ENCODE assay signal across 8 cellular contexts in the genomic region with DNA sequence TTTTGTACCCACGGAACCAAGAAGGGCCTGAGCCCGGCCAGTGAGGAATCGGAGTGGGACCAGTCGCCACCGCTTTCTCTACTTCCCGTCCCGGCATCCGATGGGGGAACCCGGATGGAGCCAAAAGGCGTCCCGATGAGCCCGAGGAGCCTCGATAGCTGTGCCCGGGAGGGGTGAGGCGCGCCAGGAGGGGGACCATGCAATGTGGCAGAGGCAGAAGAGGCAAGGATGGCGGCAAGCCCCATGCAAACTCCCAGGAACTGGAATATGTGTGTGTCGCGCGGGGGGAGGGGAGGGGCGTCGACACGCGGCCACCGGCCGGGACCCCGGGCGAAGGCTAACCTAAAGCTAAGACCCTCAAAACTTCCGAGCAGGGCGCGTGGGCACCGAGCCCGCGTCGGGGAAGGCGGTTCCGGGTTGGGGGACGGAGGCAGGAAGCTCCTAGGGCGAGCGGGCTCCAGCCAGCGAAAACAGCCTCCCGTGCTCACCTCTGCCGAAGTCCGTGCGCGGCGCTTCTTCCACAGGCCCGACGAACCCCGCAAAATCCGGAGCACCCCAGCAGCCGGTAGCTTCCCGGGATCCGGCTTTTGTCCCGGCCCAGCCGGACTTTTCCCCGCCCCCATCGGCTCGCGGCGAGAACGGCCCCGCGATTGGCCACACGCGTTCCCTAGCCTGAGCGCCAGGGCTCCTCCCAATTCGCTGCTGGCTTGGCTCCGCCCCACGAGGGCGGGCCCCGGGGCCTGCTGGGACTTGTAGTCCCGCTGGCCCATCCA. TPM values are rescaled to one million over a fixed set of nuclear protein-coding genes. Genes with fewer than 3 reads are reported as not detected.
DNase-seq lines count a peak whose midpoint lies in the region; TF ChIP-seq lines count a peak whose summit lies in the region.

A gene (minus strand): TSS at position 560 of the 773 bp plus-strand sequence. CDS start 5,078 bp downstream, outside the sequence.

- H3K4me2 ChIP-seq in SK-N-SH = peak within 1 kb of the TSS; percentile 89

- DNase-seq in GDM1 (lab: John Stamatoyannopoulos, UW) (peak; percentile 91), MV-4-11 (lab: John Stamatoyannopoulos, UW) (peak; percentile 97), SK-N-SH (peak; percentile 99), globus pallidus (ENCODE audit: low spot score) (peak; percentile 97), occipital lobe (lab: John Stamatoyannopoulos, UW) (peak; percentile 97)
- peak; percentile 97 for DNase-seq in activated naive CD4-positive, alpha-beta T cell treated with anti-CD3 and anti-CD28 coated beads, Interleukin-2, amount 50 U/mL, for 16 hours

- peak within 1 kb of the TSS; percentile 91 for H3K9ac ChIP-seq in SK-N-SH

- peaks cover 52% of the 10 kb centered on the region for H3K79me2 ChIP-seq in SK-N-SH (ENCODE audit: insufficient read depth)

- under 1% methylated on average over 24 of the region's 73 CpGs for WGBS in SK-N-SH (ENCODE audit: low lambda C conversion rate)

- CTCF ChIA-PET in HEK293 (lab: Yijun Ruan, JAX) = interaction anchor here (0.6 to 3.7 kb wide), 11 partner anchors 11 to 1123 kb away, joined by 3 to 18 read pairs (median 4); a partner anchor contains a TSS
- CTCF ChIA-PET in SK-N-SH (lab: Yijun Ruan, JAX) = interaction anchor here (0.7 to 2.8 kb wide), 9 partner anchors 10 to 44 kb away, joined by 3 to 21 read pairs (median 5); no protein-coding TSS in a partner anchor

- H3K9me3 ChIP-seq in HEK293 (ENCODE audit: control insufficient read depth, insufficient read depth, low read depth, low read length) (no peaks in the 10 kb centered on the region), SK-N-SH (no peaks in the 10 kb centered on the region)

- H3F3A ChIP-seq in SK-N-SH (replicated peaks; ENCODE audit: insufficient read depth) = peaks cover 10% of the 10 kb centered on the region

- TF ChIP-seq CTCF in HEK293 (tag by site-specific recombination; IDR thresholded peaks at IDR 0.05) = no peak; the same call in 1 of the 2 replicates
- TF ChIP-seq CTCF in SK-N-SH (IDR thresholded peaks at IDR 0.05) = no peak

- H4K20me1 ChIP-seq in SK-N-SH (ENCODE audit: insufficient read depth) = peaks cover 42% of the 10 kb centered on the region

- H3K4me1 ChIP-seq in HEK293 (ENCODE audit: control insufficient read depth, insufficient read depth, low read length) (peaks cover 21% of the 10 kb centered on the region), SK-N-SH (ENCODE audit: control insufficient read depth in 1 of 2, insufficient read depth in 2 of 2, low read depth in 1 of 2, low read length in 1 of 2) (peaks cover 22 to 36% of the 10 kb centered on the region in 2 experiments; a peak in 2 of 4 replicates)

- POLR2A ChIA-PET in HEK293 (lab: Yijun Ruan, JAX) = interaction anchor here (0.9 to 4.2 kb wide), 27 partner anchors 9 to 504 kb away, joined by 3 to 73 read pairs (median 5); a partner anchor contains a TSS
- POLR2A ChIA-PET in SK-N-SH (lab: Yijun Ruan, JAX) = interaction anchor here (0.5 to 3.3 kb wide), 10 partner anchors 10 to 199 kb away, joined by 3 to 21 read pairs (median 4); a partner anchor contains a TSS

- no peaks in the 10 kb centered on the region for H3K27me3 ChIP-seq in SK-N-SH (ENCODE audit: insufficient read depth)

- H3K27ac ChIP-seq in HEK293 (ENCODE audit: extremely low read depth, low read depth, low read length) (peak within 1 kb of the TSS; percentile 91), SK-N-SH (ENCODE audit: low read depth in 2 of 2, low read length in 1 of 2) (peak within 1 kb of the TSS; percentile 84 to 90), temporal lobe (ENCODE audit: low read depth, low read length) (peak within 1 kb of the TSS; percentile 69)

- no peak for TF ChIP-seq EP300 in SK-N-SH (IDR thresholded peaks at IDR 0.05; ENCODE audit: borderline replicate concordance in 1 of 2, low read depth in 1 of 2, low read length in 1 of 2)

- no peaks in the 10 kb centered on the region for H3K9me2 ChIP-seq in SK-N-SH

- no peak for TF ChIP-seq RAD21 in SK-N-SH (IDR thresholded peaks at IDR 0.05; ENCODE audit: low read length)

- H2AFZ ChIP-seq in SK-N-SH (ENCODE audit: low read depth) = peak within 1 kb of the TSS; percentile 96; the same call in 1 of the 2 replicates

- H3K36me3 ChIP-seq in HEK293 (ENCODE audit: control insufficient read depth in 2 of 2, insufficient read depth in 1 of 2, low read length in 2 of 2) (peaks cover 2 to 11% of the 10 kb centered on the region in 2 experiments; a peak in 2 of 3 replicates), SK-N-SH (replicated peaks in 1 of 2; ENCODE audit: control insufficient read depth in 1 of 2, insufficient read depth in 2 of 2, low read length in 1 of 2) (peaks cover 1 to 7% of the 10 kb centered on the region in 2 experiments)

- H3K4me3 ChIP-seq in HEK293 (ENCODE audit: low read depth, low read length) (peak within 1 kb of the TSS; percentile 88), SK-N-SH (ENCODE audit: low read depth in 2 of 2, low read length in 1 of 2) (peak within 1 kb of the TSS; percentile 80 to 82)

TF ChIP-seq in HEK293, 187 proteins besides CTCF, POLR2A, EP300 and RAD21 (continues in another document):
- peak; percentile 41 for TF ChIP-seq GLIS2 (tag by site-specific recombination; IDR thresholded peaks at IDR 0.05)
- peak; percentile 59; the same call in 1 of the 2 replicates for TF ChIP-seq ZFP37 (tag by site-specific recombination; IDR thresholded peaks at IDR 0.05)
- TF ChIP-seq, protein P1, sequence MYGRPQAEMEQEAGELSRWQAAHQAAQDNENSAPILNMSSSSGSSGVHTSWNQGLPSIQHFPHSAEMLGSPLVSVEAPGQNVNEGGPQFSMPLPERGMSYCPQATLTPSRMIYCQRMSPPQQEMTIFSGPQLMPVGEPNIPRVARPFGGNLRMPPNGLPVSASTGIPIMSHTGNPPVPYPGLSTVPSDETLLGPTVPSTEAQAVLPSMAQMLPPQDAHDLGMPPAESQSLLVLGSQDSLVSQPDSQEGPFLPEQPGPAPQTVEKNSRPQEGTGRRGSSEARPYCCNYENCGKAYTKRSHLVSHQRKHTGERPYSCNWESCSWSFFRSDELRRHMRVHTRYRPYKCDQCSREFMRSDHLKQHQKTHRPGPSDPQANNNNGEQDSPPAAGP (tag by site-specific recombination; IDR thresholded peaks at IDR 0.05) = no peak
- peak; percentile 68; the same call in 1 of the 2 replicates for TF ChIP-seq KLF16 (tag by site-specific recombination; IDR thresholded peaks at IDR 0.05)
- TF ChIP-seq REPIN1 (tag by site-specific recombination; IDR thresholded peaks at IDR 0.05; ENCODE audit: low read depth) = no peak

TF ChIP-seq in SK-N-SH, 30 proteins besides CTCF, POLR2A, EP300 and RAD21:
- TF ChIP-seq MXI1 (IDR thresholded peaks at IDR 0.05; ENCODE audit: low read depth, low read length) (peak; percentile 48; the same call in 1 of the 2 replicates), CHD2 (IDR thresholded peaks at IDR 0.05; ENCODE audit: low read length, partially characterized antibody) (peak; percentile 83), JUND (IDR thresholded peaks at IDR 0.05) (no peak), POLR2AphosphoS5 (IDR thresholded peaks at IDR 0.05; ENCODE audit: low read depth, low read length) (peak; percentile 95), SIN3A (IDR thresholded peaks at IDR 0.05; ENCODE audit: borderline replicate concordance, low read depth, low read length) (0 out of 2 replicates have a peak, but pooled peaks have one; percentile 21), TEAD4 (IDR thresholded peaks at IDR 0.05; ENCODE audit: borderline replicate concordance, insufficient read depth) (no peak), ELF1 (IDR thresholded peaks at IDR 0.05) (no peak; the same call in 1 of the 2 replicates), TAF1 (IDR thresholded peaks at IDR 0.05; ENCODE audit: borderline replicate concordance, low read depth, low read length) (peak; percentile 75), FOSL2 (IDR thresholded peaks at IDR 0.05; ENCODE audit: borderline replicate concordance, low read depth) (no peak)
- TF ChIP-seq, protein P2, sequence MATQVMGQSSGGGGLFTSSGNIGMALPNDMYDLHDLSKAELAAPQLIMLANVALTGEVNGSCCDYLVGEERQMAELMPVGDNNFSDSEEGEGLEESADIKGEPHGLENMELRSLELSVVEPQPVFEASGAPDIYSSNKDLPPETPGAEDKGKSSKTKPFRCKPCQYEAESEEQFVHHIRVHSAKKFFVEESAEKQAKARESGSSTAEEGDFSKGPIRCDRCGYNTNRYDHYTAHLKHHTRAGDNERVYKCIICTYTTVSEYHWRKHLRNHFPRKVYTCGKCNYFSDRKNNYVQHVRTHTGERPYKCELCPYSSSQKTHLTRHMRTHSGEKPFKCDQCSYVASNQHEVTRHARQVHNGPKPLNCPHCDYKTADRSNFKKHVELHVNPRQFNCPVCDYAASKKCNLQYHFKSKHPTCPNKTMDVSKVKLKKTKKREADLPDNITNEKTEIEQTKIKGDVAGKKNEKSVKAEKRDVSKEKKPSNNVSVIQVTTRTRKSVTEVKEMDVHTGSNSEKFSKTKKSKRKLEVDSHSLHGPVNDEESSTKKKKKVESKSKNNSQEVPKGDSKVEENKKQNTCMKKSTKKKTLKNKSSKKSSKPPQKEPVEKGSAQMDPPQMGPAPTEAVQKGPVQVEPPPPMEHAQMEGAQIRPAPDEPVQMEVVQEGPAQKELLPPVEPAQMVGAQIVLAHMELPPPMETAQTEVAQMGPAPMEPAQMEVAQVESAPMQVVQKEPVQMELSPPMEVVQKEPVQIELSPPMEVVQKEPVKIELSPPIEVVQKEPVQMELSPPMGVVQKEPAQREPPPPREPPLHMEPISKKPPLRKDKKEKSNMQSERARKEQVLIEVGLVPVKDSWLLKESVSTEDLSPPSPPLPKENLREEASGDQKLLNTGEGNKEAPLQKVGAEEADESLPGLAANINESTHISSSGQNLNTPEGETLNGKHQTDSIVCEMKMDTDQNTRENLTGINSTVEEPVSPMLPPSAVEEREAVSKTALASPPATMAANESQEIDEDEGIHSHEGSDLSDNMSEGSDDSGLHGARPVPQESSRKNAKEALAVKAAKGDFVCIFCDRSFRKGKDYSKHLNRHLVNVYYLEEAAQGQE (IDR thresholded peaks at IDR 0.05; ENCODE audit: low read depth, low read length) = no peak
- TF ChIP-seq, protein P3, sequence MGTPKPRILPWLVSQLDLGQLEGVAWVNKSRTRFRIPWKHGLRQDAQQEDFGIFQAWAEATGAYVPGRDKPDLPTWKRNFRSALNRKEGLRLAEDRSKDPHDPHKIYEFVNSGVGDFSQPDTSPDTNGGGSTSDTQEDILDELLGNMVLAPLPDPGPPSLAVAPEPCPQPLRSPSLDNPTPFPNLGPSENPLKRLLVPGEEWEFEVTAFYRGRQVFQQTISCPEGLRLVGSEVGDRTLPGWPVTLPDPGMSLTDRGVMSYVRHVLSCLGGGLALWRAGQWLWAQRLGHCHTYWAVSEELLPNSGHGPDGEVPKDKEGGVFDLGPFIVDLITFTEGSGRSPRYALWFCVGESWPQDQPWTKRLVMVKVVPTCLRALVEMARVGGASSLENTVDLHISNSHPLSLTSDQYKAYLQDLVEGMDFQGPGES (IDR thresholded peaks at IDR 0.05; ENCODE audit: low read depth, low read length) = no peak

RNA-seq across cellular contexts. Expression of the gene that starts here (rescaled TPM):
- polyA plus RNA-seq in SK-N-SH (2012; rRNA removed) = 161 and 163 TPM in 2 replicates
- 104 and 131 TPM in 2 replicates for polyA plus RNA-seq in SK-N-SH (2012; cell fraction: cytosol; rRNA removed)
- 133 and 176 TPM in 2 replicates for polyA plus RNA-seq in SK-N-SH (2012; cell fraction: nucleus; rRNA removed)
- total RNA-seq in occipital lobe = 118 TPM
- 106 TPM for total RNA-seq in temporal lobe

Comparison
In these comparisons a context has a peak if more than half of its experiments do, and no peak if none do; other contexts are left out.
1. Peak in every context shown above with its lines: DNase-seq, H3K4me3 ChIP-seq and H3K27ac ChIP-seq.